In genomic region chr2:50529600-50530218, GRCh38 we compare ENCODE assay signal across 7 cellular contexts.
DNase-seq lines count a peak whose midpoint lies in the region; ATAC-seq and TF ChIP-seq lines count a peak whose summit lies in the region.

No MANE protein-coding gene starts in this region.

- no peak overlapping the region for H3K4me3 Mint-ChIP-seq in naive thymus-derived CD4-positive, alpha-beta T cell

- no peaks in the 10 kb centered on the region for H3K9me3 ChIP-seq in OCI-LY7 (ENCODE audit: low read length)
- no peaks in the 10 kb centered on the region for H3K9me3 ChIP-seq in naive thymus-derived CD4-positive, alpha-beta T cell (ENCODE audit: control insufficient read depth in 2 of 3, low read length in 3 of 3)

- BruUV-seq in OCI-LY7 (replicated peaks; lab: Mats Ljungman, UMichigan): no TSS peak

- no peaks in the 10 kb centered on the region for H3K9me2 ChIP-seq in OCI-LY7 (ENCODE audit: insufficient read depth, low read length)

- H3K27ac Mint-ChIP-seq in naive thymus-derived CD4-positive, alpha-beta T cell: no peak overlapping the region

- peaks cover 0 to 9% (median 0%) of the 10 kb centered on the region in 5 donors for H3K27me3 Mint-ChIP-seq in naive thymus-derived CD4-positive, alpha-beta T cell

- POLR2A ChIA-PET in OCI-LY7 (lab: Charles Lee): no interaction called here
- POLR2A ChIA-PET in naive thymus-derived CD4-positive, alpha-beta T cell (lab: Charles Lee): no interaction called here

- H3K4me2 ChIP-seq in OCI-LY7 (ENCODE audit: low read length): no peak overlapping the region

- intact Hi-C loops in OCI-LY7 (cut with micrococcal nuclease; ENCODE audit: unreplicated experiment) (loop anchor here (10.0 kb wide), 1 partner anchor 1185 kb away; no protein-coding TSS in a partner anchor), dorsolateral prefrontal cortex (cut with DNase I) (loop anchor here (10.0 kb wide), 2 partner anchors 495 to 505 kb away; partner anchors contain the start of gene NRXN1 (in 1 of the 2))
- intact Hi-C loops in naive thymus-derived CD4-positive, alpha-beta T cell (cut with micrococcal nuclease): no loop called here

- no peaks in the 10 kb centered on the region for H3K4me1 Mint-ChIP-seq in naive thymus-derived CD4-positive, alpha-beta T cell

- H3K27me3 ChIP-seq in dorsolateral prefrontal cortex: no peaks in the 10 kb centered on the region
- H3K27me3 ChIP-seq in naive thymus-derived CD4-positive, alpha-beta T cell (ENCODE audit: control insufficient read depth in 2 of 2, insufficient read depth in 2 of 2, low read length in 2 of 2): no peaks in the 10 kb centered on the region

- ATAC-seq in GM21529 (IDR thresholded peaks at IDR 0.05; ENCODE audit: unreplicated experiment): peak; percentile 89
- peak; percentile 50 for ATAC-seq in naive thymus-derived CD4-positive, alpha-beta T cell

- TF ChIP-seq CTCF in GM10266 (IDR thresholded peaks at IDR 0.05; ENCODE audit: control insufficient read depth, insufficient read depth, low read depth, missing control alignments) (peak; percentile 73), OCI-LY7 (conservative IDR thresholded peaks at IDR 0.05; ENCODE audit: low read length) (peak; percentile 80), dorsolateral prefrontal cortex (IDR thresholded peaks at IDR 0.05 in 54 of 56, conservative IDR thresholded peaks at IDR 0.05 in 2 of 56; ENCODE audit: low read depth in 1 of 56, partially characterized antibody in 56 of 56) (peak; percentile 57 to 93 (median 77))

- no peaks in the 10 kb centered on the region for H3K4me1 ChIP-seq in OCI-LY7 (ENCODE audit: insufficient read depth, low read length, poor library complexity, severe bottlenecking)
- no peaks in the 10 kb centered on the region for H3K4me1 ChIP-seq in naive thymus-derived CD4-positive, alpha-beta T cell (ENCODE audit: control insufficient read depth in 2 of 2, insufficient read depth in 2 of 2, low read length in 2 of 2)

- DNase-seq in GM10266 (ENCODE audit: extremely low spot score) (peak; percentile 34), HS-5 (ENCODE audit: low read depth) (peak; percentile 20), OCI-LY7 (ENCODE audit: low spot score) (peak; percentile 51), dorsolateral prefrontal cortex (no peak), GOT3 (lab: John Stamatoyannopoulos, UW) (no peak)
- peak in 2 of 9 donors; percentile 2 to 19 for DNase-seq in naive thymus-derived CD4-positive, alpha-beta T cell

- H3K4me3 ChIP-seq in OCI-LY7 (ENCODE audit: low read depth, low read length, poor library complexity, severe bottlenecking): no peak overlapping the region
- peak overlapping the region in 14 of 59 donors; percentile 4 to 42 (median 14) for H3K4me3 ChIP-seq in dorsolateral prefrontal cortex
- H3K4me3 ChIP-seq in naive thymus-derived CD4-positive, alpha-beta T cell (ENCODE audit: low read length): no peak overlapping the region

- H3K36me3 Mint-ChIP-seq in naive thymus-derived CD4-positive, alpha-beta T cell: no peaks in the 10 kb centered on the region

- H3K79me2 ChIP-seq in OCI-LY7 (ENCODE audit: insufficient read depth, low read depth, low read length): no peaks in the 10 kb centered on the region

- H2AFZ ChIP-seq in OCI-LY7 (ENCODE audit: low read length): no peak overlapping the region

- H3K9me3 Mint-ChIP-seq in naive thymus-derived CD4-positive, alpha-beta T cell: no peaks in the 10 kb centered on the region

- H4K20me1 ChIP-seq in OCI-LY7 (ENCODE audit: insufficient read depth, low read length): no peaks in the 10 kb centered on the region

- no peaks in the 10 kb centered on the region for H3K36me3 ChIP-seq in OCI-LY7 (ENCODE audit: insufficient read depth, low read length)
- no peaks in the 10 kb centered on the region for H3K36me3 ChIP-seq in naive thymus-derived CD4-positive, alpha-beta T cell (ENCODE audit: control insufficient read depth in 2 of 3, insufficient read depth in 3 of 3, low read length in 3 of 3)

- no peak overlapping the region for H3K27ac ChIP-seq in OCI-LY7 (ENCODE audit: low read depth, low read length, poor library complexity, severe bottlenecking)
- H3K27ac ChIP-seq in dorsolateral prefrontal cortex: peak overlapping the region in 1 of 59 donors; percentile 1
- no peak overlapping the region for H3K27ac ChIP-seq in naive thymus-derived CD4-positive, alpha-beta T cell (ENCODE audit: low read depth, low read length)

- CTCF ChIA-PET in OCI-LY7 (lab: Charles Lee; ENCODE audit: unreplicated experiment): no interaction called here
- CTCF ChIA-PET in naive thymus-derived CD4-positive, alpha-beta T cell (lab: Charles Lee): no interaction called here

Comparison
In these comparisons a context has a peak if more than half of its experiments do, and no peak if none do; other contexts are left out.
1. DNase-seq: peak in GM10266 (single experiment), HS-5 (single experiment) and OCI-LY7 (single experiment); none in dorsolateral prefrontal cortex (0 of 10) and GOT3 (single experiment).
2. intact Hi-C loops: an anchor here in OCI-LY7 (10.0 kb wide) and dorsolateral prefrontal cortex (10.0 kb wide); none called in naive thymus-derived CD4-positive, alpha-beta T cell.
3. Peak in every context shown above with its lines, with median percentiles within 50 percentile points of each other: CTCF ChIP-seq.